4 cellular contexts compared by ENCODE assay signal in genomic region chr19:10551006-10551405, GRCh38. TPM values are rescaled to one million over a fixed set of nuclear protein-coding genes. Genes with fewer than 3 reads are reported as not detected.
"Had no signal": no experiment of that assay in that cellular context is flagged by ENCODE, and none has a peak within 500 bp of the region (broad histone marks: within the 10 kb centered on the region; RNA-seq: fewer than 3 reads in every experiment).

No MANE protein-coding gene starts in this region.

RNA-seq across cellular contexts. Expression of gene S1PR5, which starts 33.8 kb away (rescaled TPM):
- total RNA-seq: activated naive CD8-positive, alpha-beta T cell treated with anti-CD3 and anti-CD28 coated beads for 36 hours; RPMI7951 had no signal

RNA-seq across cellular contexts. Expression of gene AP1M2, which starts 36.1 kb away (rescaled TPM):
- total RNA-seq: activated naive CD8-positive, alpha-beta T cell treated with anti-CD3 and anti-CD28 coated beads for 36 hours; cardiac septum; Right ventricle myocardium inferior had no signal
